In genomic region chr12:50515587-50515986, GRCh38 we compare ENCODE assay signal across 14 cellular contexts. TPM values are rescaled to one million over a fixed set of nuclear protein-coding genes. Genes with fewer than 3 reads are reported as not detected.
DNase-seq lines count a peak whose midpoint lies in the region; ATAC-seq and TF ChIP-seq lines count a peak whose summit lies in the region.
"Had no signal": no experiment of that assay in that cellular context is flagged by ENCODE, and none has a peak within 500 bp of the region (broad histone marks: within the 10 kb centered on the region; RNA-seq: fewer than 3 reads in every experiment).

No MANE protein-coding gene starts in this region.

- H3K36me3 Mint-ChIP-seq in CD14-positive monocyte (no peaks in the 10 kb centered on the region), immature natural killer cell (no peaks in the 10 kb centered on the region)

- H3K27ac Mint-ChIP-seq in CD14-positive monocyte (peak overlapping the region in 6 of 7 donors; percentile 85 to 93 (median 87)), immature natural killer cell (peak overlapping the region in 4 of 6 donors; percentile 7 to 35 (median 28))

- H3K9me3 Mint-ChIP-seq in CD14-positive monocyte (peaks cover 0 to 2% (median 0%) of the 10 kb centered on the region in 7 donors), immature natural killer cell (no peaks in the 10 kb centered on the region)

- peaks cover 59% of the 10 kb centered on the region for H3K4me1 Mint-ChIP-seq in CD14-positive monocyte
- peaks cover 40 to 48% of the 10 kb centered on the region in 2 donors for H3K4me1 Mint-ChIP-seq in immature natural killer cell

- TF ChIP-seq CTCF in CD14-positive monocyte (IDR thresholded peaks at IDR 0.05) = no peak
- no peak for TF ChIP-seq CTCF in VCaP (conservative IDR thresholded peaks at IDR 0.05)

- DNase-seq in CD14-positive monocyte (ENCODE audit: low spot score) = no peak
- peak; percentile 9 for DNase-seq in GF-D8 (lab: John Stamatoyannopoulos, UW)
- no peak for DNase-seq in immature natural killer cell
- DNase-seq in NCI-H345 treated with DMSO at 0.1 percent for 48 hours (lab: John Stamatoyannopoulos, UW; ENCODE audit: unreplicated experiment) = no peak
- no peak for DNase-seq in NCI-H1417 (lab: John Stamatoyannopoulos, UW)
- no peak for DNase-seq in NCI-H187 (lab: John Stamatoyannopoulos, UW)
- DNase-seq: activated gamma-delta T cell treated with Interleukin-2 at 50 U/mL for 16 hours, hypothalamus, NCI-H187 treated with DMSO at 0.1 percent for 48 hours, NCI-H748 treated with DMSO at 0.1 percent for 48 hours, Right ventricle myocardium superior, tibial artery had no signal

- H3K4me3 Mint-ChIP-seq in CD14-positive monocyte (peak overlapping the region in 1 of 2 donors; percentile 14), immature natural killer cell (peak overlapping the region in 1 of 5 donors; percentile 39)

- H3K27me3 Mint-ChIP-seq in CD14-positive monocyte (ENCODE audit: low read depth in 3 of 3) (no peaks in the 10 kb centered on the region), immature natural killer cell (ENCODE audit: low read depth in 3 of 3) (peaks cover 0 to 2% (median 0%) of the 10 kb centered on the region in 3 donors)

- H3K27ac ChIP-seq in VCaP = peak overlapping the region; percentile 44
- H3K27ac ChIP-seq: tibial artery had no signal

- ATAC-seq in HG03457 (IDR thresholded peaks at IDR 0.05; ENCODE audit: unreplicated experiment) = no peak

- intact Hi-C loops in CD14-positive monocyte (cut with micrococcal nuclease) = loop anchor here in 1 of 2 donors (1.0 kb wide), 1 partner anchor 9 kb away; no protein-coding TSS in a partner anchor

RNA-seq across cellular contexts. Expression of gene DIP2B, which starts 10.8 kb away (rescaled TPM):
- 1 to 10 TPM; 3.5 to 6.5 TPM for polyA plus RNA-seq in CD14-positive monocyte
- polyA plus RNA-seq in immature natural killer cell = 1 to 10 TPM; 2.0 to 7.2 (median 3.4) TPM
